In the genomic region with DNA sequence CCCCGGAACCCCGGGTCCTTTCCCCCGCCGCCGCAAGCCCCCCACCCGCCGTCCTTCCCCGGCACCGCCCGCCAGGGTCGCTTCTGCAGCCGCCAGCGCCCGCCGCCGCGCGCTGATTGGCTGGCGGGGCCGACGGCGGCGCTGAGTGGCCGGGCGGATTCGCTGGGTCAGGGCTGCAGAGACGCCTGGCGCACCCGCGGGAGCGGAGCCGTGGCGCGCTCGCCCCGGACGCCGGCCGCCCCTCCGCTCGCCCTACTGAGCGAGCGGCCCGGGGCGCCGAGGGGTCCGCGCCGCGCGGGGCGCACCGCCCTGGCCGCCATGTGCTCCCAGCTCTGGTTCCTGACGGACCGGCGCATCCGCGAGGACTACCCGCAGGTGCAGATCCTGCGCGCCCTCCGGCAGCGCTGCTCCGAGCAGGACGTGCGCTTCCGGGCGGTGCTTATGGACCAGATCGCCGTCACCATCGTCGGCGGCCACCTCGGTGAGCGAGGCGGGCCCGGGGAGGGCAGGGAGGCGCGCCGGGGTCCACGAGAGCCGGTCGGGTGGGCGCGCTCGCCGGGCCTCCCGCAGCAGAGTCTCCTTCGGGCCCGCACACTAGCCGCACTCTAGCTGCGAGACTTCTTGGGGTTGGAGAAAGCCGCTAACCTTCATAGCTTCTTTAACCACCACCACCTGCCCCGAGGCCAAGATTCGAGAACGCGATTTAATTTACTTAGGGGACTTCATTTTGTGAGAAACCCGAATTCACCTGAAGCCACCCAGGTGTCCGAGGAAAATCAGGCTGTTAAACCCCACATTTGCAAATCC, we compare ENCODE assay signal across 2 cellular contexts.
TF ChIP-seq lines count a peak whose summit lies in the region.

A gene with protein sequence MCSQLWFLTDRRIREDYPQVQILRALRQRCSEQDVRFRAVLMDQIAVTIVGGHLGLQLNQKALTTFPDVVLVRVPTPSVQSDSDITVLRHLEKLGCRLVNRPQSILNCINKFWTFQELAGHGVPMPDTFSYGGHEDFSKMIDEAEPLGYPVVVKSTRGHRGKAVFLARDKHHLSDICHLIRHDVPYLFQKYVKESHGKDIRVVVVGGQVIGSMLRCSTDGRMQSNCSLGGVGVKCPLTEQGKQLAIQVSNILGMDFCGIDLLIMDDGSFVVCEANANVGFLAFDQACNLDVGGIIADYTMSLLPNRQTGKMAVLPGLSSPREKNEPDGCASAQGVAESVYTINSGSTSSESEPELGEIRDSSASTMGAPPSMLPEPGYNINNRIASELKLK (plus strand): TSS at position 176 of the 807 bp plus-strand sequence. CDS start 143 bp downstream, at position 319.

TF ChIP-seq in SK-N-SH treated with all-trans-retinoic acid at 6 μM for 48 hours, 23 proteins besides CTCF, POLR2A, EP300 and RAD21:
- TF ChIP-seq RARB (CRISPR knock-in tag; IDR thresholded peaks at IDR 0.05) (no peak), ZFP30 (CRISPR knock-in tag; IDR thresholded peaks at IDR 0.05) (no peak), BACH2 (CRISPR knock-in tag; IDR thresholded peaks at IDR 0.05; ENCODE audit: borderline replicate concordance) (no peak), PPARA (CRISPR knock-in tag; IDR thresholded peaks at IDR 0.05; ENCODE audit: borderline replicate concordance) (no peak), OSR1 (CRISPR knock-in tag; IDR thresholded peaks at IDR 0.05) (no peak), TOX (CRISPR knock-in tag; IDR thresholded peaks at IDR 0.05; ENCODE audit: borderline replicate concordance) (no peak), GLIS3 (CRISPR knock-in tag; IDR thresholded peaks at IDR 0.05) (no peak), ZC3H10 (CRISPR knock-in tag; IDR thresholded peaks at IDR 0.05) (no peak), ZFP3 (CRISPR knock-in tag; IDR thresholded peaks at IDR 0.05) (no peak), ZNF70 (CRISPR knock-in tag; IDR thresholded peaks at IDR 0.05) (no peak), CSDC2 (CRISPR knock-in tag; IDR thresholded peaks at IDR 0.05) (no peak), ZNF565 (CRISPR knock-in tag; conservative IDR thresholded peaks at IDR 0.05; ENCODE audit: low read depth) (no peak), TCF4 (CRISPR knock-in tag; IDR thresholded peaks at IDR 0.05; ENCODE audit: borderline replicate concordance) (no peak)
- TF ChIP-seq, protein P1, sequence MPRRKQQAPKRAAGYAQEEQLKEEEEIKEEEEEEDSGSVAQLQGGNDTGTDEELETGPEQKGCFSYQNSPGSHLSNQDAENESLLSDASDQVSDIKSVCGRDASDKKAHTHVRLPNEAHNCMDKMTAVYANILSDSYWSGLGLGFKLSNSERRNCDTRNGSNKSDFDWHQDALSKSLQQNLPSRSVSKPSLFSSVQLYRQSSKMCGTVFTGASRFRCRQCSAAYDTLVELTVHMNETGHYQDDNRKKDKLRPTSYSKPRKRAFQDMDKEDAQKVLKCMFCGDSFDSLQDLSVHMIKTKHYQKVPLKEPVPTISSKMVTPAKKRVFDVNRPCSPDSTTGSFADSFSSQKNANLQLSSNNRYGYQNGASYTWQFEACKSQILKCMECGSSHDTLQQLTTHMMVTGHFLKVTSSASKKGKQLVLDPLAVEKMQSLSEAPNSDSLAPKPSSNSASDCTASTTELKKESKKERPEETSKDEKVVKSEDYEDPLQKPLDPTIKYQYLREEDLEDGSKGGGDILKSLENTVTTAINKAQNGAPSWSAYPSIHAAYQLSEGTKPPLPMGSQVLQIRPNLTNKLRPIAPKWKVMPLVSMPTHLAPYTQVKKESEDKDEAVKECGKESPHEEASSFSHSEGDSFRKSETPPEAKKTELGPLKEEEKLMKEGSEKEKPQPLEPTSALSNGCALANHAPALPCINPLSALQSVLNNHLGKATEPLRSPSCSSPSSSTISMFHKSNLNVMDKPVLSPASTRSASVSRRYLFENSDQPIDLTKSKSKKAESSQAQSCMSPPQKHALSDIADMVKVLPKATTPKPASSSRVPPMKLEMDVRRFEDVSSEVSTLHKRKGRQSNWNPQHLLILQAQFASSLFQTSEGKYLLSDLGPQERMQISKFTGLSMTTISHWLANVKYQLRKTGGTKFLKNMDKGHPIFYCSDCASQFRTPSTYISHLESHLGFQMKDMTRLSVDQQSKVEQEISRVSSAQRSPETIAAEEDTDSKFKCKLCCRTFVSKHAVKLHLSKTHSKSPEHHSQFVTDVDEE (CRISPR knock-in tag; IDR thresholded peaks at IDR 0.05), result no peak
- TF ChIP-seq, protein P2, sequence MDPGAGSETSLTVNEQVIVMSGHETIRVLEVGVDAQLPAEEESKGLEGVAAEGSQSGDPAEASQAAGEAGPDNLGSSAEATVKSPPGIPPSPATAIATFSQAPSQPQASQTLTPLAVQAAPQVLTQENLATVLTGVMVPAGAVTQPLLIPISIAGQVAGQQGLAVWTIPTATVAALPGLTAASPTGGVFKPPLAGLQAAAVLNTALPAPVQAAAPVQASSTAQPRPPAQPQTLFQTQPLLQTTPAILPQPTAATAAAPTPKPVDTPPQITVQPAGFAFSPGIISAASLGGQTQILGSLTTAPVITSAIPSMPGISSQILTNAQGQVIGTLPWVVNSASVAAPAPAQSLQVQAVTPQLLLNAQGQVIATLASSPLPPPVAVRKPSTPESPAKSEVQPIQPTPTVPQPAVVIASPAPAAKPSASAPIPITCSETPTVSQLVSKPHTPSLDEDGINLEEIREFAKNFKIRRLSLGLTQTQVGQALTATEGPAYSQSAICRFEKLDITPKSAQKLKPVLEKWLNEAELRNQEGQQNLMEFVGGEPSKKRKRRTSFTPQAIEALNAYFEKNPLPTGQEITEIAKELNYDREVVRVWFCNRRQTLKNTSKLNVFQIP (CRISPR knock-in tag; IDR thresholded peaks at IDR 0.05; ENCODE audit: borderline replicate concordance, low read depth), result no peak
- TF ChIP-seq, protein P3, sequence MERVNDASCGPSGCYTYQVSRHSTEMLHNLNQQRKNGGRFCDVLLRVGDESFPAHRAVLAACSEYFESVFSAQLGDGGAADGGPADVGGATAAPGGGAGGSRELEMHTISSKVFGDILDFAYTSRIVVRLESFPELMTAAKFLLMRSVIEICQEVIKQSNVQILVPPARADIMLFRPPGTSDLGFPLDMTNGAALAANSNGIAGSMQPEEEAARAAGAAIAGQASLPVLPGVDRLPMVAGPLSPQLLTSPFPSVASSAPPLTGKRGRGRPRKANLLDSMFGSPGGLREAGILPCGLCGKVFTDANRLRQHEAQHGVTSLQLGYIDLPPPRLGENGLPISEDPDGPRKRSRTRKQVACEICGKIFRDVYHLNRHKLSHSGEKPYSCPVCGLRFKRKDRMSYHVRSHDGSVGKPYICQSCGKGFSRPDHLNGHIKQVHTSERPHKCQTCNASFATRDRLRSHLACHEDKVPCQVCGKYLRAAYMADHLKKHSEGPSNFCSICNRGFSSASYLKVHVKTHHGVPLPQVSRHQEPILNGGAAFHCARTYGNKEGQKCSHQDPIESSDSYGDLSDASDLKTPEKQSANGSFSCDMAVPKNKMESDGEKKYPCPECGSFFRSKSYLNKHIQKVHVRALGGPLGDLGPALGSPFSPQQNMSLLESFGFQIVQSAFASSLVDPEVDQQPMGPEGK (CRISPR knock-in tag; IDR thresholded peaks at IDR 0.05; ENCODE audit: borderline replicate concordance), result no peak
- TF ChIP-seq, protein P4, sequence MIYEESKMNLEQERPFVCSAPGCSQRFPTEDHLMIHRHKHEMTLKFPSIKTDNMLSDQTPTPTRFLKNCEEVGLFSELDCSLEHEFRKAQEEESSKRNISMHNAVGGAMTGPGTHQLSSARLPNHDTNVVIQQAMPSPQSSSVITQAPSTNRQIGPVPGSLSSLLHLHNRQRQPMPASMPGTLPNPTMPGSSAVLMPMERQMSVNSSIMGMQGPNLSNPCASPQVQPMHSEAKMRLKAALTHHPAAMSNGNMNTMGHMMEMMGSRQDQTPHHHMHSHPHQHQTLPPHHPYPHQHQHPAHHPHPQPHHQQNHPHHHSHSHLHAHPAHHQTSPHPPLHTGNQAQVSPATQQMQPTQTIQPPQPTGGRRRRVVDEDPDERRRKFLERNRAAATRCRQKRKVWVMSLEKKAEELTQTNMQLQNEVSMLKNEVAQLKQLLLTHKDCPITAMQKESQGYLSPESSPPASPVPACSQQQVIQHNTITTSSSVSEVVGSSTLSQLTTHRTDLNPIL (CRISPR knock-in tag; IDR thresholded peaks at IDR 0.05; ENCODE audit: low read depth), result no peak

TF ChIP-seq in GM12878, 131 proteins besides CTCF, POLR2A, EP300 and RAD21:
- TF ChIP-seq YY1 (IDR thresholded peaks at IDR 0.05; ENCODE audit: low read depth, low read length) (0 out of 2 replicates have a peak, but pooled peaks have one; percentile 30), IKZF1 (conservative IDR thresholded peaks at IDR 0.05) (peak; percentile 40; the same call in 1 of the 2 replicates), HDAC6 (IDR thresholded peaks at IDR 0.05; ENCODE audit: unreplicated experiment) (peak; percentile 84), LARP7 (IDR thresholded peaks at IDR 0.05) (0 out of 2 replicates have a peak, but pooled peaks have one; percentile 37), CHD2 (IDR thresholded peaks at IDR 0.05; ENCODE audit: borderline replicate concordance, low read depth, low read length) (no peak), SUZ12 (IDR thresholded peaks at IDR 0.05; ENCODE audit: unreplicated experiment) (peak; percentile 9), BHLHE40 (IDR thresholded peaks at IDR 0.05; ENCODE audit: borderline replicate concordance in 1 of 2, low read depth in 2 of 2, low read length in 1 of 2) (0 out of 4 replicates have a peak, but pooled peaks of 1 of the 2 experiments have one; percentile 5), NFIC (IDR thresholded peaks at IDR 0.05; ENCODE audit: low read depth, low read length) (no peak)
- TF ChIP-seq, protein P5, sequence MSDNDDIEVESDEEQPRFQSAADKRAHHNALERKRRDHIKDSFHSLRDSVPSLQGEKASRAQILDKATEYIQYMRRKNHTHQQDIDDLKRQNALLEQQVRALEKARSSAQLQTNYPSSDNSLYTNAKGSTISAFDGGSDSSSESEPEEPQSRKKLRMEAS (IDR thresholded peaks at IDR 0.05; ENCODE audit: low read depth, low read length), result peak; percentile 23; the same call in 1 of the 2 replicates
